Comparison of ENCODE assay signal across 1 cellular context in genomic region chr3:72144773-72145505, GRCh38.
TF ChIP-seq lines count a peak whose summit lies in the region.

No MANE protein-coding gene starts in this region.

TF ChIP-seq in HepG2, 621 proteins besides CTCF, POLR2A, EP300 and RAD21 (continued from another document and continues in another):
- TF ChIP-seq ZBTB4 (CRISPR knock-in tag; IDR thresholded peaks at IDR 0.05; ENCODE audit: borderline replicate concordance) = no peak
- TF ChIP-seq SRY (CRISPR knock-in tag; IDR thresholded peaks at IDR 0.05) = 0 out of 2 replicates have a peak, but pooled peaks have one; percentile 23
- TF ChIP-seq HDAC2 (CRISPR knock-in tag; IDR thresholded peaks at IDR 0.05) = peak; percentile 66; the same call in 1 of the 2 replicates
- peak; percentile 9 for TF ChIP-seq ASH2L (IDR thresholded peaks at IDR 0.05; ENCODE audit: insufficient read length, low read depth, low read length)
- TF ChIP-seq, protein P1, sequence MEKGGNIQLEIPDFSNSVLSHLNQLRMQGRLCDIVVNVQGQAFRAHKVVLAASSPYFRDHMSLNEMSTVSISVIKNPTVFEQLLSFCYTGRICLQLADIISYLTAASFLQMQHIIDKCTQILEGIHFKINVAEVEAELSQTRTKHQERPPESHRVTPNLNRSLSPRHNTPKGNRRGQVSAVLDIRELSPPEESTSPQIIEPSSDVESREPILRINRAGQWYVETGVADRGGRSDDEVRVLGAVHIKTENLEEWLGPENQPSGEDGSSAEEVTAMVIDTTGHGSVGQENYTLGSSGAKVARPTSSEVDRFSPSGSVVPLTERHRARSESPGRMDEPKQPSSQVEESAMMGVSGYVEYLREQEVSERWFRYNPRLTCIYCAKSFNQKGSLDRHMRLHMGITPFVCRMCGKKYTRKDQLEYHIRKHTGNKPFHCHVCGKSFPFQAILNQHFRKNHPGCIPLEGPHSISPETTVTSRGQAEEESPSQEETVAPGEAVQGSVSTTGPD (CRISPR knock-in tag; IDR thresholded peaks at IDR 0.05) = no peak
- TF ChIP-seq XBP1 (CRISPR knock-in tag; IDR thresholded peaks at IDR 0.05) = no peak
- TF ChIP-seq, protein P2, sequence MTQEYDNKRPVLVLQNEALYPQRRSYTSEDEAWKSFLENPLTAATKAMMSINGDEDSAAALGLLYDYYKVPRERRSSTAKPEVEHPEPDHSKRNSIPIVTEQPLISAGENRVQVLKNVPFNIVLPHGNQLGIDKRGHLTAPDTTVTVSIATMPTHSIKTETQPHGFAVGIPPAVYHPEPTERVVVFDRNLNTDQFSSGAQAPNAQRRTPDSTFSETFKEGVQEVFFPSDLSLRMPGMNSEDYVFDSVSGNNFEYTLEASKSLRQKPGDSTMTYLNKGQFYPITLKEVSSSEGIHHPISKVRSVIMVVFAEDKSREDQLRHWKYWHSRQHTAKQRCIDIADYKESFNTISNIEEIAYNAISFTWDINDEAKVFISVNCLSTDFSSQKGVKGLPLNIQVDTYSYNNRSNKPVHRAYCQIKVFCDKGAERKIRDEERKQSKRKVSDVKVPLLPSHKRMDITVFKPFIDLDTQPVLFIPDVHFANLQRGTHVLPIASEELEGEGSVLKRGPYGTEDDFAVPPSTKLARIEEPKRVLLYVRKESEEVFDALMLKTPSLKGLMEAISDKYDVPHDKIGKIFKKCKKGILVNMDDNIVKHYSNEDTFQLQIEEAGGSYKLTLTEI (CRISPR knock-in tag; conservative IDR thresholded peaks at IDR 0.05) = no peak
- no peak for TF ChIP-seq HIC2 (CRISPR knock-in tag; IDR thresholded peaks at IDR 0.05; ENCODE audit: low read depth)
- no peak for TF ChIP-seq PRMT3 (CRISPR knock-in tag; IDR thresholded peaks at IDR 0.05; ENCODE audit: borderline replicate concordance, low read depth)
- TF ChIP-seq FOXP1 (IDR thresholded peaks at IDR 0.05) = no peak
- 0 out of 2 replicates have a peak, but pooled peaks have one; percentile 13 for TF ChIP-seq FOXP1 (CRISPR knock-in tag; IDR thresholded peaks at IDR 0.05)
- no peak for TF ChIP-seq ZNF121 (CRISPR knock-in tag; IDR thresholded peaks at IDR 0.05)
- TF ChIP-seq TAF15 (IDR thresholded peaks at IDR 0.05; ENCODE audit: low read depth, low read length, poor library complexity, severe bottlenecking) = no peak
- 0 out of 2 replicates have a peak, but pooled peaks have one; percentile 33 for TF ChIP-seq KDM6A (CRISPR knock-in tag; IDR thresholded peaks at IDR 0.05; ENCODE audit: low read depth)
- no peak for TF ChIP-seq REPIN1 (CRISPR knock-in tag; IDR thresholded peaks at IDR 0.05; ENCODE audit: borderline replicate concordance, low read depth)
- no peak for TF ChIP-seq ZNF143 (CRISPR knock-in tag; IDR thresholded peaks at IDR 0.05)
- peak; percentile 77 for TF ChIP-seq ZNF644 (CRISPR knock-in tag; IDR thresholded peaks at IDR 0.05; ENCODE audit: low read depth)
- TF ChIP-seq ZNF468 (CRISPR knock-in tag; IDR thresholded peaks at IDR 0.05) = no peak
- no peak for TF ChIP-seq ZBTB20 (CRISPR knock-in tag; IDR thresholded peaks at IDR 0.05; ENCODE audit: borderline replicate concordance, low read depth)
- TF ChIP-seq, protein P3, sequence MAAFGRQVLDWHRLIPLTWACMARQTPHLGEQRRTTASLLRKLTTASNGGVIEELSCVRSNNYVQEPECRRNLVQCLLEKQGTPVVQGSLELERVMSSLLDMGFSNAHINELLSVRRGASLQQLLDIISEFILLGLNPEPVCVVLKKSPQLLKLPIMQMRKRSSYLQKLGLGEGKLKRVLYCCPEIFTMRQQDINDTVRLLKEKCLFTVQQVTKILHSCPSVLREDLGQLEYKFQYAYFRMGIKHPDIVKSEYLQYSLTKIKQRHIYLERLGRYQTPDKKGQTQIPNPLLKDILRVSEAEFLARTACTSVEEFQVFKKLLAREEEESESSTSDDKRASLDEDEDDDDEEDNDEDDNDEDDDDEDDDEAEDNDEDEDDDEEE (CRISPR knock-in tag; IDR thresholded peaks at IDR 0.05) = no peak
- no peak for TF ChIP-seq EHMT2 (IDR thresholded peaks at IDR 0.05; ENCODE audit: borderline replicate concordance, low read depth, low read length)
- TF ChIP-seq ZBTB43 (CRISPR knock-in tag; conservative IDR thresholded peaks at IDR 0.05) = no peak
- TF ChIP-seq ZNF432 (CRISPR knock-in tag; IDR thresholded peaks at IDR 0.05; ENCODE audit: borderline replicate concordance) = no peak
- TF ChIP-seq ZNF660 (CRISPR knock-in tag; IDR thresholded peaks at IDR 0.05; ENCODE audit: borderline replicate concordance, low read depth) = no peak
- peak; percentile 56 for TF ChIP-seq MIXL1 (CRISPR knock-in tag; IDR thresholded peaks at IDR 0.05)
- no peak for TF ChIP-seq ZEB1 (IDR thresholded peaks at IDR 0.05; ENCODE audit: insufficient replicate concordance, low read depth)
- TF ChIP-seq, protein P4, sequence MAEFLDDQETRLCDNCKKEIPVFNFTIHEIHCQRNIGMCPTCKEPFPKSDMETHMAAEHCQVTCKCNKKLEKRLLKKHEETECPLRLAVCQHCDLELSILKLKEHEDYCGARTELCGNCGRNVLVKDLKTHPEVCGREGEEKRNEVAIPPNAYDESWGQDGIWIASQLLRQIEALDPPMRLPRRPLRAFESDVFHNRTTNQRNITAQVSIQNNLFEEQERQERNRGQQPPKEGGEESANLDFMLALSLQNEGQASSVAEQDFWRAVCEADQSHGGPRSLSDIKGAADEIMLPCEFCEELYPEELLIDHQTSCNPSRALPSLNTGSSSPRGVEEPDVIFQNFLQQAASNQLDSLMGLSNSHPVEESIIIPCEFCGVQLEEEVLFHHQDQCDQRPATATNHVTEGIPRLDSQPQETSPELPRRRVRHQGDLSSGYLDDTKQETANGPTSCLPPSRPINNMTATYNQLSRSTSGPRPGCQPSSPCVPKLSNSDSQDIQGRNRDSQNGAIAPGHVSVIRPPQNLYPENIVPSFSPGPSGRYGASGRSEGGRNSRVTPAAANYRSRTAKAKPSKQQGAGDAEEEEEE (CRISPR knock-in tag; IDR thresholded peaks at IDR 0.05; ENCODE audit: borderline replicate concordance) = no peak
- TF ChIP-seq, protein P5, sequence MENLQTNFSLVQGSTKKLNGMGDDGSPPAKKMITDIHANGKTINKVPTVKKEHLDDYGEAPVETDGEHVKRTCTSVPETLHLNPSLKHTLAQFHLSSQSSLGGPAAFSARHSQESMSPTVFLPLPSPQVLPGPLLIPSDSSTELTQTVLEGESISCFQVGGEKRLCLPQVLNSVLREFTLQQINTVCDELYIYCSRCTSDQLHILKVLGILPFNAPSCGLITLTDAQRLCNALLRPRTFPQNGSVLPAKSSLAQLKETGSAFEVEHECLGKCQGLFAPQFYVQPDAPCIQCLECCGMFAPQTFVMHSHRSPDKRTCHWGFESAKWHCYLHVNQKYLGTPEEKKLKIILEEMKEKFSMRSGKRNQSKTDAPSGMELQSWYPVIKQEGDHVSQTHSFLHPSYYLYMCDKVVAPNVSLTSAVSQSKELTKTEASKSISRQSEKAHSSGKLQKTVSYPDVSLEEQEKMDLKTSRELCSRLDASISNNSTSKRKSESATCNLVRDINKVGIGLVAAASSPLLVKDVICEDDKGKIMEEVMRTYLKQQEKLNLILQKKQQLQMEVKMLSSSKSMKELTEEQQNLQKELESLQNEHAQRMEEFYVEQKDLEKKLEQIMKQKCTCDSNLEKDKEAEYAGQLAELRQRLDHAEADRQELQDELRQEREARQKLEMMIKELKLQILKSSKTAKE (CRISPR knock-in tag; IDR thresholded peaks at IDR 0.05; ENCODE audit: borderline replicate concordance) = peak; percentile 85
- TF ChIP-seq FOXK1 (CRISPR knock-in tag; IDR thresholded peaks at IDR 0.05; ENCODE audit: borderline replicate concordance, low read depth) = no peak; the same call in 1 of the 2 replicates
- no peak for TF ChIP-seq ZFP82 (CRISPR knock-in tag; IDR thresholded peaks at IDR 0.05; ENCODE audit: borderline replicate concordance)
- peak; percentile 58; the same call in 1 of the 2 replicates for TF ChIP-seq TARDBP (CRISPR knock-in tag; IDR thresholded peaks at IDR 0.05)
- 0 out of 2 replicates have a peak, but pooled peaks have one; percentile 26 for TF ChIP-seq AHDC1 (CRISPR knock-in tag; IDR thresholded peaks at IDR 0.05; ENCODE audit: borderline replicate concordance)
- TF ChIP-seq RXRA (CRISPR knock-in tag; IDR thresholded peaks at IDR 0.05) = peak; percentile 89
- TF ChIP-seq CREB1 (IDR thresholded peaks at IDR 0.05) = no peak
- peak; percentile 62 for TF ChIP-seq CREB1 (CRISPR knock-in tag; IDR thresholded peaks at IDR 0.05)
- TF ChIP-seq, protein P6, sequence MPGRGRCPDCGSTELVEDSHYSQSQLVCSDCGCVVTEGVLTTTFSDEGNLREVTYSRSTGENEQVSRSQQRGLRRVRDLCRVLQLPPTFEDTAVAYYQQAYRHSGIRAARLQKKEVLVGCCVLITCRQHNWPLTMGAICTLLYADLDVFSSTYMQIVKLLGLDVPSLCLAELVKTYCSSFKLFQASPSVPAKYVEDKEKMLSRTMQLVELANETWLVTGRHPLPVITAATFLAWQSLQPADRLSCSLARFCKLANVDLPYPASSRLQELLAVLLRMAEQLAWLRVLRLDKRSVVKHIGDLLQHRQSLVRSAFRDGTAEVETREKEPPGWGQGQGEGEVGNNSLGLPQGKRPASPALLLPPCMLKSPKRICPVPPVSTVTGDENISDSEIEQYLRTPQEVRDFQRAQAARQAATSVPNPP (CRISPR knock-in tag; IDR thresholded peaks at IDR 0.05) = no peak
